Comparison of ENCODE assay signal across 8 cellular contexts in the genomic region with DNA sequence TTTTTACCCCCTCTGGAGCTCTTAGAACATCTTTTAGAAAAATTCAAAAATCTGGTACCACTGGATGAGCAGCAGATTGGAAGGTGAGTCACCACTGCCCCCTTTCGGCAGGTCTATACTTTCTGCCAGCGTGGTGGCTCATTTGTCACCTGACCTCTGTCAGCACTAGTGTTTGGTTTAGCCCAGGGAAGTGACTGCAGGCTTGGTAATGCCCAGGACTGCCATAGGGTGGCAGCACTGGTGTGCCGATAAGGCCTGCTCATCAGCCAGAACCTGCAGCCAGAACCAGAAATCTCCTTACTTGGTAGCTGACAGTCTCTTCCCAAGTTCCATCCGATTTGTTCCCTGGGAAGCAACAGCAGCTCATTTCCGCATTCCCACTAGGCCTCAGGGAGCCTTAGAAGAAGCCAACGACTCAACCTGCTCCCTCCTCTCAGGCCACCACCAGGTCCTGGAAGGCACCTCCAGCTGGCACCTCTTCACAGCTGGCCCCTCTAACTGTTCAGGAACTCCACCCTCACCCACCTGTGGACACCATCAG. TPM values are rescaled to one million over a fixed set of nuclear protein-coding genes. Genes with fewer than 3 reads are reported as not detected.
DNase-seq lines count a peak whose midpoint lies in the region; ATAC-seq and TF ChIP-seq lines count a peak whose summit lies in the region.

No MANE protein-coding gene starts in this region.

- H3K27ac ChIP-seq in SK-N-SH (ENCODE audit: low read depth in 2 of 2, low read length in 1 of 2) (peak overlapping the region in 1 of 2 experiments; percentile 14; a peak in 2 of 4 replicates), parathyroid adenoma (peak overlapping the region; percentile 0), transverse colon (peak overlapping the region; percentile 42 to 66 (median 50))

- peaks cover 35% of the 10 kb centered on the region for H4K20me1 ChIP-seq in SK-N-SH (ENCODE audit: insufficient read depth)

- H3K4me3 ChIP-seq in SK-N-SH (ENCODE audit: low read depth in 2 of 2, low read length in 1 of 2) (peak overlapping the region in 1 of 2 experiments; percentile 6; a peak in 1 of 4 replicates), parathyroid adenoma (ENCODE audit: low read depth, low read length) (no peak overlapping the region), transverse colon (no peak overlapping the region)

- ATAC-seq in HG02678 (IDR thresholded peaks at IDR 0.05; ENCODE audit: unreplicated experiment): peak; percentile 97
- ATAC-seq in activated naive CD4-positive, alpha-beta T cell treated with anti-CD3 and anti-CD28 coated beads, Interleukin-2, amount 50 U/mL, for 72 hours: peak; percentile 100

- POLR2A ChIA-PET in SK-N-SH (lab: Yijun Ruan, JAX): interaction anchor here (1.4 kb wide), 1 partner anchor 66 kb away, joined by 4 read pairs; no protein-coding TSS in a partner anchor

- CTCF ChIA-PET in SK-N-SH (lab: Yijun Ruan, JAX): interaction anchor here (0.6 to 7.0 kb wide), 84 partner anchors 9 to 703 kb away, joined by 3 to 170 read pairs (median 4); a partner anchor contains a TSS

- H3K79me2 ChIP-seq in SK-N-SH (ENCODE audit: insufficient read depth) (peaks cover 49% of the 10 kb centered on the region), parathyroid adenoma (peaks cover 5% of the 10 kb centered on the region)

- H3K36me3 Mint-ChIP-seq in activated naive CD4-positive, alpha-beta T cell treated with anti-CD3 and anti-CD28 coated beads, Interleukin-2, amount 50 U/mL, for 72 hours: peaks cover 7 to 13% of the 10 kb centered on the region in 2 donors

- H3K9ac ChIP-seq in SK-N-SH (no peak overlapping the region), parathyroid adenoma (no peak overlapping the region)

- H3K4me2 ChIP-seq in SK-N-SH (no peak overlapping the region), parathyroid adenoma (ENCODE audit: low read length) (no peak overlapping the region)

- TF ChIP-seq POLR2A in transverse colon (IDR thresholded peaks at IDR 0.05): no peak

- in situ Hi-C loops in transverse colon (cut with MboI; ENCODE audit: low pct_ligation_motif_present in 1 of 4, low pct_unique_long_range_greater_than_20kb in 1 of 4, low sequenced_read_pairs in 3 of 4): no loop called here

- 14% methylated on average over 6 of the region's 6 CpGs for WGBS in SK-N-SH (ENCODE audit: low lambda C conversion rate)
- 10 to 38% methylated on average over 2 to 6 of the region's 6 CpGs for WGBS in transverse colon (ENCODE audit: low coverage in 1 of 2), 2 donors

- peak; percentile 98 for DNase-seq in NCI-H1092 treated with DMSO at 0.1 percent for 48 hours (lab: John Stamatoyannopoulos, UW)
- DNase-seq in SK-N-SH: peak; percentile 91
- DNase-seq in activated naive CD4-positive, alpha-beta T cell treated with anti-CD3 and anti-CD28 coated beads, Interleukin-2, amount 50 U/mL, for 72 hours (ENCODE audit: low spot score in 2 of 2): peak; percentile 89 to 90
- DNase-seq in head of caudate nucleus: peak; percentile 73 to 96 (median 91)
- DNase-seq in transverse colon: peak; percentile 92

- H3K27me3 ChIP-seq in SK-N-SH (ENCODE audit: insufficient read depth): no peaks in the 10 kb centered on the region
- no peaks in the 10 kb centered on the region for H3K27me3 ChIP-seq in parathyroid adenoma (ENCODE audit: control insufficient read depth, insufficient read depth, low read length)
- H3K27me3 ChIP-seq in transverse colon: no peaks in the 10 kb centered on the region

- H3K4me1 ChIP-seq in SK-N-SH (ENCODE audit: control insufficient read depth in 1 of 2, insufficient read depth in 2 of 2, low read depth in 1 of 2, low read length in 1 of 2): peaks cover 0 to 17% of the 10 kb centered on the region in 2 experiments; a peak in 1 of 4 replicates
- H3K4me1 ChIP-seq in parathyroid adenoma: no peaks in the 10 kb centered on the region
- peaks cover 0 to 18% (median 2%) of the 10 kb centered on the region in 4 donors for H3K4me1 ChIP-seq in transverse colon

- no peaks in the 10 kb centered on the region for H3K9me3 Mint-ChIP-seq in activated naive CD4-positive, alpha-beta T cell treated with anti-CD3 and anti-CD28 coated beads, Interleukin-2, amount 50 U/mL, for 72 hours

- peak overlapping the region in 1 of 2 donors; percentile 21 for H3K27ac Mint-ChIP-seq in activated naive CD4-positive, alpha-beta T cell treated with anti-CD3 and anti-CD28 coated beads, Interleukin-2, amount 50 U/mL, for 72 hours

- H3K36me3 ChIP-seq in SK-N-SH (replicated peaks in 1 of 2; ENCODE audit: control insufficient read depth in 1 of 2, insufficient read depth in 2 of 2, low read length in 1 of 2) (peaks cover 20 to 52% of the 10 kb centered on the region in 2 experiments), parathyroid adenoma (ENCODE audit: control insufficient read depth, insufficient read depth, low read length) (no peaks in the 10 kb centered on the region), transverse colon (peaks cover 0 to 12% (median 5%) of the 10 kb centered on the region in 4 donors)

- H3K9me3 ChIP-seq in SK-N-SH (no peaks in the 10 kb centered on the region), parathyroid adenoma (ENCODE audit: control insufficient read depth, low read length) (no peaks in the 10 kb centered on the region), transverse colon (no peaks in the 10 kb centered on the region)

- H2AFZ ChIP-seq in SK-N-SH (ENCODE audit: low read depth) (no peak overlapping the region), parathyroid adenoma (no peak overlapping the region)

- TF ChIP-seq RAD21 in SK-N-SH (IDR thresholded peaks at IDR 0.05; ENCODE audit: low read length): peak; percentile 89

- TF ChIP-seq EP300 in SK-N-SH (IDR thresholded peaks at IDR 0.05; ENCODE audit: borderline replicate concordance in 1 of 2, low read depth in 1 of 2, low read length in 1 of 2): 0 out of 4 replicates have a peak, but pooled peaks of 1 of the 2 experiments have one; percentile 6
- TF ChIP-seq EP300 in transverse colon (IDR thresholded peaks at IDR 0.05; ENCODE audit: low read depth): no peak

- H3F3A ChIP-seq in SK-N-SH (replicated peaks; ENCODE audit: insufficient read depth): peaks cover 7% of the 10 kb centered on the region

- TF ChIP-seq CTCF in GM12872 (IDR thresholded peaks at IDR 0.05; ENCODE audit: insufficient read depth, low read depth, low read length) (peak; percentile 97), SK-N-SH (IDR thresholded peaks at IDR 0.05) (peak; percentile 99), parathyroid adenoma (IDR thresholded peaks at IDR 0.05) (peak; percentile 85), transverse colon (IDR thresholded peaks at IDR 0.05) (peak; percentile 87 to 99 (median 95))

- no peaks in the 10 kb centered on the region for H3K9me2 ChIP-seq in SK-N-SH

- intact Hi-C loops in head of caudate nucleus (cut with DNase I): no loop called here
- intact Hi-C loops in transverse colon (cut with DNase I; ENCODE audit: low total_unique reads): no loop called here

TF ChIP-seq in SK-N-SH, 30 proteins besides CTCF, POLR2A, EP300 and RAD21 (continues in another document):
- TF ChIP-seq SIN3A (IDR thresholded peaks at IDR 0.05; ENCODE audit: borderline replicate concordance, low read depth, low read length): peak; percentile 80
- TF ChIP-seq MEF2A (IDR thresholded peaks at IDR 0.05; ENCODE audit: borderline replicate concordance, low read depth): no peak
- TF ChIP-seq POLR2AphosphoS5 (IDR thresholded peaks at IDR 0.05; ENCODE audit: low read depth, low read length): no peak
- TF ChIP-seq, protein P1, sequence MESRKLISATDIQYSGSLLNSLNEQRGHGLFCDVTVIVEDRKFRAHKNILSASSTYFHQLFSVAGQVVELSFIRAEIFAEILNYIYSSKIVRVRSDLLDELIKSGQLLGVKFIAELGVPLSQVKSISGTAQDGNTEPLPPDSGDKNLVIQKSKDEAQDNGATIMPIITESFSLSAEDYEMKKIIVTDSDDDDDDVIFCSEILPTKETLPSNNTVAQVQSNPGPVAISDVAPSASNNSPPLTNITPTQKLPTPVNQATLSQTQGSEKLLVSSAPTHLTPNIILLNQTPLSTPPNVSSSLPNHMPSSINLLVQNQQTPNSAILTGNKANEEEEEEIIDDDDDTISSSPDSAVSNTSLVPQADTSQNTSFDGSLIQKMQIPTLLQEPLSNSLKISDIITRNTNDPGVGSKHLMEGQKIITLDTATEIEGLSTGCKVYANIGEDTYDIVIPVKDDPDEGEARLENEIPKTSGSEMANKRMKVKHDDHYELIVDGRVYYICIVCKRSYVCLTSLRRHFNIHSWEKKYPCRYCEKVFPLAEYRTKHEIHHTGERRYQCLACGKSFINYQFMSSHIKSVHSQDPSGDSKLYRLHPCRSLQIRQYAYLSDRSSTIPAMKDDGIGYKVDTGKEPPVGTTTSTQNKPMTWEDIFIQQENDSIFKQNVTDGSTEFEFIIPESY (IDR thresholded peaks at IDR 0.05; ENCODE audit: borderline replicate concordance, low read depth): no peak
- no peak for TF ChIP-seq FOSL2 (IDR thresholded peaks at IDR 0.05; ENCODE audit: borderline replicate concordance, low read depth)
- no peak for TF ChIP-seq FOXM1 (IDR thresholded peaks at IDR 0.05; ENCODE audit: low read depth)
- TF ChIP-seq, protein P2, sequence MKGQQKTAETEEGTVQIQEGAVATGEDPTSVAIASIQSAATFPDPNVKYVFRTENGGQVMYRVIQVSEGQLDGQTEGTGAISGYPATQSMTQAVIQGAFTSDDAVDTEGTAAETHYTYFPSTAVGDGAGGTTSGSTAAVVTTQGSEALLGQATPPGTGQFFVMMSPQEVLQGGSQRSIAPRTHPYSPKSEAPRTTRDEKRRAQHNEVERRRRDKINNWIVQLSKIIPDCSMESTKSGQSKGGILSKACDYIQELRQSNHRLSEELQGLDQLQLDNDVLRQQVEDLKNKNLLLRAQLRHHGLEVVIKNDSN (IDR thresholded peaks at IDR 0.05; ENCODE audit: borderline replicate concordance, low read depth): peak; percentile 85; the same call in 1 of the 2 replicates

RNA-seq across cellular contexts. Expression of a gene that starts 6.8 kb away (rescaled TPM):
- 42.3 and 46.7 TPM in 2 replicates for polyA plus RNA-seq in SK-N-SH (2012; rRNA removed)
- 42.8 and 46.1 TPM in 2 replicates for polyA plus RNA-seq in SK-N-SH (2012; cell fraction: cytosol; rRNA removed)
- 22.9 and 24.6 TPM in 2 replicates for polyA plus RNA-seq in SK-N-SH (2012; cell fraction: nucleus; rRNA removed)
- total RNA-seq in activated naive CD4-positive, alpha-beta T cell treated with anti-CD3 and anti-CD28 coated beads, Interleukin-2, amount 50 U/mL, for 72 hours: 10 to 100 TPM; 48.7 to 49.1 TPM
- total RNA-seq in transverse colon: 10 to 100 TPM; 14.2 to 42.2 (median 31.5) TPM

RNA-seq across cellular contexts. Expression of a gene that starts 59.9 kb away (rescaled TPM):
- not detected in 2 replicates for polyA plus RNA-seq in SK-N-SH (2012; rRNA removed)
- polyA plus RNA-seq in SK-N-SH (2012; cell fraction: cytosol; rRNA removed): not detected in 2 replicates
- polyA plus RNA-seq in SK-N-SH (2012; cell fraction: nucleus; rRNA removed): not detected in 2 replicates
- 1 to 10 TPM in 1 of 2 donors, not detected in 1; 1.4 TPM for total RNA-seq in activated naive CD4-positive, alpha-beta T cell treated with anti-CD3 and anti-CD28 coated beads, Interleukin-2, amount 50 U/mL, for 72 hours
- total RNA-seq in transverse colon: 1 to 10 TPM in 3 of 4 donors, not detected in 1; 1.9 to 5.2 (median 3.2) TPM
